22 cellular contexts compared by ENCODE assay signal in genomic region chr9:81214975-81215374, GRCh38.
DNase-seq lines count a peak whose midpoint lies in the region; ATAC-seq, FAIRE-seq and TF ChIP-seq lines count a peak whose summit lies in the region.
"Had no signal": no experiment of that assay in that cellular context is flagged by ENCODE, and none has a peak within 500 bp of the region (broad histone marks: within the 10 kb centered on the region; RNA-seq: fewer than 3 reads in every experiment).

No MANE protein-coding gene starts in this region.

- H3K36me3 ChIP-seq in SK-N-SH (replicated peaks in 1 of 2; ENCODE audit: control insufficient read depth in 1 of 2, insufficient read depth in 2 of 2, low read length in 1 of 2) = no peaks in the 10 kb centered on the region
- H3K36me3 ChIP-seq: BE2C, BLaER1 had no signal

- H3K9ac ChIP-seq in SK-N-SH = no peak overlapping the region
- H3K9ac ChIP-seq: BLaER1 had no signal

- no peaks in the 10 kb centered on the region for H3K27me3 ChIP-seq in SK-N-SH (ENCODE audit: insufficient read depth)
- H3K27me3 ChIP-seq: BE2C, BLaER1 had no signal

- intact Hi-C loops in left colon (cut with DNase I, micrococcal nuclease) = no loop called here

- DNase-seq in RCC 7860 (ENCODE audit: low spot score) = no peak
- DNase-seq in SK-N-SH = no peak
- DNase-seq in pons (ENCODE audit: low spot score) = no peak
- no peak for DNase-seq in left colon
- no peak for DNase-seq in foreskin melanocyte
- DNase-seq: 8988T; ACHN; BE2C; C1 segment of cervical spinal cord; CD4-positive, alpha-beta memory T cell; CD4-positive, CD25-positive, alpha-beta regulatory T cell; CD8-positive, alpha-beta memory T cell; COR-L47; DMS 273 treated with DMSO at 0.1 percent for 48 hours; DMS153; DMS53; DMS79; DND-41; EL; GF-D8 had no signal

- no peak for TF ChIP-seq CTCF in SK-N-SH (IDR thresholded peaks at IDR 0.05)

- TF ChIP-seq RAD21 in SK-N-SH (IDR thresholded peaks at IDR 0.05; ENCODE audit: low read length) = no peak

- ATAC-seq in left colon = no peak

- no peak overlapping the region for H2AFZ ChIP-seq in SK-N-SH (ENCODE audit: low read depth)

- peak; percentile 8 for FAIRE-seq in RCC 7860 (lab: Jason Lieb, UNC)
- FAIRE-seq: GM12891 had no signal

- CTCF ChIA-PET in SK-N-SH (lab: Yijun Ruan, JAX) = no interaction called here

- no peaks in the 10 kb centered on the region; the same call in 1 of the 2 replicates for H3K79me2 ChIP-seq in SK-N-SH (ENCODE audit: insufficient read depth)

- H3K4me2 ChIP-seq in SK-N-SH = no peak overlapping the region
- H3K4me2 ChIP-seq: BLaER1 had no signal

- no peaks in the 10 kb centered on the region; a peak in 1 of 4 replicates for H3K4me1 ChIP-seq in SK-N-SH (ENCODE audit: control insufficient read depth in 1 of 2, insufficient read depth in 2 of 2, low read depth in 1 of 2, low read length in 1 of 2)
- H3K4me1 ChIP-seq: BE2C, BLaER1 had no signal

- POLR2A ChIA-PET in SK-N-SH (lab: Yijun Ruan, JAX) = no interaction called here

- H4K20me1 ChIP-seq in SK-N-SH (ENCODE audit: insufficient read depth) = no peaks in the 10 kb centered on the region
- H4K20me1 ChIP-seq: BLaER1 had no signal

- no peak overlapping the region for H3K27ac ChIP-seq in SK-N-SH (ENCODE audit: low read depth in 2 of 2, low read length in 1 of 2)
- H3K27ac ChIP-seq: BLaER1 had no signal

- WGBS in SK-N-SH (ENCODE audit: low lambda C conversion rate) = 31% methylated on average over 1 of the region's 1 CpG

- TF ChIP-seq EP300 in SK-N-SH (IDR thresholded peaks at IDR 0.05; ENCODE audit: borderline replicate concordance in 1 of 2, low read depth in 1 of 2, low read length in 1 of 2) = peak in 1 of 2 experiments; percentile 28; a peak in 1 of 4 replicates

- H3K4me3 ChIP-seq in SK-N-SH (ENCODE audit: low read depth in 2 of 2, low read length in 1 of 2) = no peak overlapping the region
- H3K4me3 ChIP-seq: BLaER1 had no signal

- no peaks in the 10 kb centered on the region for H3K9me3 ChIP-seq in SK-N-SH
- H3K9me3 ChIP-seq: BE2C had no signal

- no peaks in the 10 kb centered on the region for H3F3A ChIP-seq in SK-N-SH (replicated peaks; ENCODE audit: insufficient read depth)

- no peaks in the 10 kb centered on the region for H3K9me2 ChIP-seq in SK-N-SH

TF ChIP-seq in SK-N-SH, 30 proteins besides CTCF, POLR2A, EP300 and RAD21:
- TF ChIP-seq GATA2 (CRISPR knock-in tag; IDR thresholded peaks at IDR 0.05) (peak; percentile 35), ELF1 (IDR thresholded peaks at IDR 0.05) (no peak)
